8 cellular contexts compared by ENCODE assay signal in the genomic region with DNA sequence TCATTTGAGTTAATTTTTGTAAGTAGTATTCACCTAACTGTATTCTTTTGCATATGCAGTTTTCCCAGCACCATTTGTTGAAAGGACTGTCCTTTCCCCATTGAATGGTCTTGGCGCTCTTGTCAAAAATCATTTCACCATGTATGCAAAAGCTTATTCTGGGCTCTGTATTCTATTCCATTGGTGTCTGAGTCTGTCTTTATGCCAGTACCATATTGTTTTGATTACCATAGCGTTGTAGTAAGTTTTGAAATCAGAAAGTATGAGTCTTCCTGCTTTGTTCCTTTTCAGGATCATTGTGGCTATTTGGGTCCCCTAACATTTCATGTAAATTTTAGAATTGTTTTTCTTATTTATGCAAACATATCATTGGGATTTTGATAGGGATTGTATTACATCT.
"Had no signal": no experiment of that assay in that cellular context is flagged by ENCODE, and none has a peak within 500 bp of the region (broad histone marks: within the 10 kb centered on the region; RNA-seq: fewer than 3 reads in every experiment).

No MANE protein-coding gene starts in this region.

- DNase-seq: H9, HCEC 1CT, KBM-7 had no signal

- H3K27ac ChIP-seq: HL-60, KMS-11 had no signal

- H3K4me3 Mint-ChIP-seq: GM23338, H9, IgD-negative memory B cell had no signal

- ATAC-seq: GM23338 had no signal

- H2AFZ ChIP-seq: GM23338 had no signal

- H3K27me3 Mint-ChIP-seq: IgD-negative memory B cell had no signal

- H3K4me2 ChIP-seq: GM23338, KMS-11 had no signal

- FAIRE-seq: H54 had no signal

- H3K4me3 ChIP-seq: GM23338 had no signal

- H3K9ac ChIP-seq: KMS-11 had no signal

- H3K27ac Mint-ChIP-seq: GM23338, H9 had no signal
